In genomic region chr22:21629262-21630149, GRCh38 we compare ENCODE assay signal across 8 cellular contexts. TPM values are rescaled to one million over a fixed set of nuclear protein-coding genes. Genes with fewer than 3 reads are reported as not detected.
DNase-seq lines count a peak whose midpoint lies in the region; ATAC-seq and TF ChIP-seq lines count a peak whose summit lies in the region.

YDJC (minus strand) TSS chr22:21630022; CDS start chr22:21630014, 8 bp downstream.

- TF ChIP-seq CTCF in 22Rv1 (IDR thresholded peaks at IDR 0.05), result peak; percentile 62

- H3K27ac ChIP-seq in 22Rv1, result peak within 1 kb of the TSS; percentile 89

- ATAC-seq in GM18519 (IDR thresholded peaks at IDR 0.05; ENCODE audit: low FRiP score, unreplicated experiment) (peak; percentile 56), HG03045 (IDR thresholded peaks at IDR 0.05; ENCODE audit: unreplicated experiment) (peak; percentile 86), sciatic nerve (peak; percentile 95)

- DNase-seq in NCI-H2081 treated with DMSO at 0.1 percent for 48 hours (lab: John Stamatoyannopoulos, UW), result peak; percentile 54
- DNase-seq in T1000 (lab: John Stamatoyannopoulos, UW), result peak; percentile 88
- DNase-seq in astrocyte of the hippocampus (ENCODE audit: low read depth, low spot score), result peak; percentile 97
- DNase-seq in hypothalamus (lab: John Stamatoyannopoulos, UW), result peak in 50 of 51 donors; percentile 39 to 92 (median 79)
- peak; percentile 96 for DNase-seq in sciatic nerve (ENCODE audit: low spot score)

- intact Hi-C loops in sciatic nerve (cut with DNase I), result no loop called here

RNA-seq across cellular contexts. Expression of gene YDJC, which starts in this region (rescaled TPM):
- total RNA-seq in sciatic nerve, result 7.0 TPM

Comparison
In these comparisons a context has a peak if more than half of its experiments do, and no peak if none do; other contexts are left out.
1. Peak in every context shown above with its lines: DNase-seq, ATAC-seq and H3K27ac ChIP-seq.